Comparison of ENCODE assay signal across 17 cellular contexts in genomic region chr9:5922192-5922591, GRCh38. TPM values are rescaled to one million over a fixed set of nuclear protein-coding genes. Genes with fewer than 3 reads are reported as not detected.
DNase-seq lines count a peak whose midpoint lies in the region; ATAC-seq and TF ChIP-seq lines count a peak whose summit lies in the region.
"Had no signal": no experiment of that assay in that cellular context is flagged by ENCODE, and none has a peak within 500 bp of the region (broad histone marks: within the 10 kb centered on the region; RNA-seq: fewer than 3 reads in every experiment).

No MANE protein-coding gene starts in this region.

- ATAC-seq in GM18909 (IDR thresholded peaks at IDR 0.05; ENCODE audit: poor library complexity, unreplicated experiment) (peak; percentile 58), HG03066 (IDR thresholded peaks at IDR 0.05; ENCODE audit: low read depth, unreplicated experiment) (peak; percentile 43)

- no peak for TF ChIP-seq CTCF in epithelial cell of proximal tubule (conservative IDR thresholded peaks at IDR 0.05; ENCODE audit: low read depth, low read length)

- no peak overlapping the region for H3K4me3 ChIP-seq in epithelial cell of proximal tubule (ENCODE audit: low read depth, low read length)
- H3K4me3 ChIP-seq: adrenal gland, colonic mucosa, hepatocyte, lung, skin epidermis had no signal

- DNase-seq in Caki2 (ENCODE audit: low read depth), result peak; percentile 4
- peak; percentile 73 for DNase-seq in epithelial cell of proximal tubule (ENCODE audit: low read depth)
- DNase-seq in retina, result no peak
- DNase-seq in stimulated activated CD4-positive, alpha-beta T cell treated with anti-CD3 and anti-CD28 coated beads, Interleukin-1b, Interleukin-23, amount 100 ng/mL, for 48 hours, result no peak
- DNase-seq in stimulated activated CD4-positive, alpha-beta T cell treated with anti-CD3 and anti-CD28 coated beads, Interleukin-2, amount 100 ng/mL, for 48 hours, result no peak
- DNase-seq in EL, result no peak
- DNase-seq: activated CD8-positive, alpha-beta memory T cell treated with anti-CD3 and anti-CD28 coated beads, Interleukin-2, amount 50 U/mL, for 4 hours; adrenal gland; colonic mucosa; MV-4-11; NCI-H2171 had no signal

- in situ Hi-C loops in Caki2 (cut with HindIII; ENCODE audit: low pct_unique_long_range_greater_than_20kb, low sequenced_read_pairs), result no loop called here

RNA-seq across cellular contexts. Expression of gene MLANA, which starts 31.5 kb away (rescaled TPM):
- not detected in 2 replicates for total RNA-seq in Caki2 (2014; rRNA removed; shearing (Covaris generic); ENCODE audit: low replicate concordance)
- not detected in 2 replicates for total RNA-seq in epithelial cell of proximal tubule
- total RNA-seq: adrenal gland, colonic mucosa, Daoy, hepatocyte, lung had no signal

Comparison
In these comparisons a context has a peak if more than half of its experiments do, and no peak if none do; other contexts are left out.
1. DNase-seq: peak in Caki2 (single experiment) and epithelial cell of proximal tubule (single experiment); none in retina (single experiment), stimulated activated CD4-positive, alpha-beta T cell treated with anti-CD3 and anti-CD28 coated beads, Interleukin-1b, Interleukin-23, amount 100 ng/mL, for 48 hours (single experiment), stimulated activated CD4-positive, alpha-beta T cell treated with anti-CD3 and anti-CD28 coated beads, Interleukin-2, amount 100 ng/mL, for 48 hours (0 of 2) and EL (single experiment).